2 cellular contexts compared by ENCODE assay signal in the genomic region with DNA sequence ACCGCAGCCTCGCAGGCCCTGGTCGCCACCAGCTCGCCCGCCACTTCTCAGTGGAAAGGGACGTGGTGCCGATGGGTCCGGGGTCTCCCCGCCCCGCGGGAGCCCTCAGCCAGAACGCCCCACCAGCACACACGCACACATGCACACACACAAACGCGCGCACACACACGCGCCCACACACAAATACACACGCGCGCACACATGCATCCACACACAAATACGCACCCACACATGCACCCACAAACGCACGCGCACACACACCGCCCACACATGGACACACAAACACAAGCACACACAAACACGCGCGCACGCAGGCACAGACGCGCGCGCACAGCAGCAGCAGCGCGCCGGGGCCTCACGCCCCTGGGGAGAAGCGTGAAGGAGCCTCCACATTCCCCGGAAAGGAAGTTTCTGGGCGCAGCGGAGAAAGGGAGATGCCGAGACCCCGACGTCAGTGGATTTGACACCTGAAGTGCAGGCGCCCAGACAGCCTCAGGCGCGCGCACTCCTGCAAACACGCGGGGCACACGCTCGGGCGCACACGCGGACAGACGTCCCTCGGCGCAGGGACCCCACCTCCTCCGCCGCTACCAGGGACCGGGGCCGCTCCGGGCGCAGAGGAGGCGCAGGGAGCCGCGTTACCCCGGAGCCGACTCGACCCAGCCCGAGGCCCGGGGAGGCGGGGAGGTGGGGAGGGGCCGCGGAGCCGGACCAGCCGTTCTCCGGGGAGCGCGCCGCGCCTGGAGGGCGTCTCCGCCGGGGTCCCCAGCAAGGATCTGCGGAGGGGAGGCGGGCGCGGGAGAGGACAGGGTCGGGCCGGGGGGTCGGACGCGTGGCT.
TF ChIP-seq lines count a peak whose summit lies in the region.

No MANE protein-coding gene starts in this region.

TF ChIP-seq in GM12891, 5 proteins besides CTCF, POLR2A, EP300 and RAD21:
- TF ChIP-seq POU2F2 (IDR thresholded peaks at IDR 0.05; ENCODE audit: low read depth, low read length) (no peak), PAX5 (IDR thresholded peaks at IDR 0.05; ENCODE audit: insufficient read depth, low read length, severe bottlenecking) (no peak), SPI1 (IDR thresholded peaks at IDR 0.05; ENCODE audit: low read depth, low read length) (no peak), TAF1 (IDR thresholded peaks at IDR 0.05; ENCODE audit: low read depth, low read length) (no peak), POLR2AphosphoS5 (IDR thresholded peaks at IDR 0.05; ENCODE audit: low read depth, low read length) (no peak)
TF ChIP-seq in GM12891: peak in this region for 0.

TF ChIP-seq in HepG2, 621 proteins besides CTCF, POLR2A, EP300 and RAD21:
- TF ChIP-seq, protein P1, sequence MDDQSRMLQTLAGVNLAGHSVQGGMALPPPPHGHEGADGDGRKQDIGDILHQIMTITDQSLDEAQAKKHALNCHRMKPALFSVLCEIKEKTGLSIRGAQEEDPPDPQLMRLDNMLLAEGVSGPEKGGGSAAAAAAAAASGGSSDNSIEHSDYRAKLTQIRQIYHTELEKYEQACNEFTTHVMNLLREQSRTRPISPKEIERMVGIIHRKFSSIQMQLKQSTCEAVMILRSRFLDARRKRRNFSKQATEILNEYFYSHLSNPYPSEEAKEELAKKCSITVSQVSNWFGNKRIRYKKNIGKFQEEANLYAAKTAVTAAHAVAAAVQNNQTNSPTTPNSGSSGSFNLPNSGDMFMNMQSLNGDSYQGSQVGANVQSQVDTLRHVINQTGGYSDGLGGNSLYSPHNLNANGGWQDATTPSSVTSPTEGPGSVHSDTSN (CRISPR knock-in tag; IDR thresholded peaks at IDR 0.05; ENCODE audit: borderline replicate concordance): no peak
- peak; percentile 49; the same call in 1 of the 2 replicates for TF ChIP-seq MNT (IDR thresholded peaks at IDR 0.05)
